Comparison of ENCODE assay signal across 8 cellular contexts in the genomic region with DNA sequence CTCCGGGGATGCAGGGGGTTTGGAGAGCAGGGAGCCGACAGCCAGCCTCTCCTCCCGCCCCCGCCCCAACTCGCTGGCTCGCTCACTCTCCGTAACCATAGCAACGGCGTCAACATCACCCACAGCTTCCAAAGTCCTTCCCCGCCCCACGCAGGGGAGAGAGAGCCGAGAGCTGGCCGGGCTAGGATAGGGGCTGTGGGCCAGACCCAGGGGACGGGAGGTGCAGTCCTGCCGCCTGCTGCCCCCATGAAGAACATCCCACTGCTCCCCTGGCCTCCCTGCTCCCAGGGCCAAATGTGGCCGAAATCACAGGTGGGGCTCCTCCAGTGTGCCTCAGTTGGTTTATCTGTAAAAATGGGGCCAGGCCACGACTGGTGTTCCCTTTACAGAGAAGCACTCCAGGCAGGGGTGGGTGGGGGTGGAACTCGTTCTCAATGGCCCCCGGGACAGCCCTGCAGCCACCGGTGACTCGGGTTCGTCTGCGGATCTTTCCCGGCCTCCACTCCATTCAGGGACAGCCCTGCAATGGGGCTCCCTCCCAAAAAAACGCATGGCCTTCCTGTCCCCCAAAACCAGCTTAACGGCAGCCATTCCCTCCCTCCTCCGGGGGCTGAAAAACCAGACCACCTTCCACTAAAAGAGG. TPM values are rescaled to one million over a fixed set of nuclear protein-coding genes. Genes with fewer than 3 reads are reported as not detected.
DNase-seq lines count a peak whose midpoint lies in the region; ATAC-seq, FAIRE-seq and TF ChIP-seq lines count a peak whose summit lies in the region.

No MANE protein-coding gene starts in this region.

- peaks cover 14% of the 10 kb centered on the region for H3K27me3 Mint-ChIP-seq in neural progenitor cell (ENCODE audit: insufficient read depth, low read depth)

- no peak overlapping the region for H3K27ac Mint-ChIP-seq in neural progenitor cell

- no peak overlapping the region for H2AFZ ChIP-seq in neural progenitor cell (replicated peaks)

- H3F3A ChIP-seq in neural progenitor cell (ENCODE audit: low read depth), result peaks cover 49% of the 10 kb centered on the region

- H3K4me3 ChIP-seq in neural progenitor cell, result peak overlapping the region; percentile 35

- peaks cover 72% of the 10 kb centered on the region for H4K20me1 ChIP-seq in neural progenitor cell (ENCODE audit: low read depth)

- peaks cover 55% of the 10 kb centered on the region for H3K27me3 ChIP-seq in neural progenitor cell

- peaks cover 63% of the 10 kb centered on the region for H3K79me2 ChIP-seq in neural progenitor cell (ENCODE audit: low read depth)

- H3K9me3 ChIP-seq in neural progenitor cell (ENCODE audit: low read depth), result no peaks in the 10 kb centered on the region

- no peaks in the 10 kb centered on the region for H3K36me3 Mint-ChIP-seq in neural progenitor cell

- no peaks in the 10 kb centered on the region for H3K9me3 Mint-ChIP-seq in neural progenitor cell

- H3K4me3 Mint-ChIP-seq in neural progenitor cell, result peak overlapping the region; percentile 75

- no peaks in the 10 kb centered on the region for H3K36me3 ChIP-seq in neural progenitor cell

- no peak for FAIRE-seq in GM19239 (lab: Jason Lieb, UNC)

- H3K4me2 ChIP-seq in neural progenitor cell, result peak overlapping the region; percentile 76

- peak; percentile 62 for DNase-seq in COLO829 (ENCODE audit: low spot score)
- peak; percentile 61 for DNase-seq in LHCN-M2 (ENCODE audit: low read depth)
- peak; percentile 46 to 56 for DNase-seq in activated CD4-positive, alpha-beta T cell treated with anti-CD3 and anti-CD28 coated beads, Interleukin-2, amount 50 U/mL, for 4 hours
- peak; percentile 89 to 91 for DNase-seq in erythroblast (lab: John Stamatoyannopoulos, UW)
- peak; percentile 86 for DNase-seq in neural progenitor cell (ENCODE audit: low spot score)
- DNase-seq in GM19238 (ENCODE audit: insufficient read length, low spot score), result no peak
- DNase-seq in GM19239 (ENCODE audit: insufficient read length, low spot score), result no peak

- no peak overlapping the region for H3K27ac ChIP-seq in neural progenitor cell

- peaks cover 63% of the 10 kb centered on the region for H3K4me1 ChIP-seq in neural progenitor cell

- TF ChIP-seq CTCF in neural progenitor cell (IDR thresholded peaks at IDR 0.05), result no peak

- H3K4me1 Mint-ChIP-seq in neural progenitor cell, result peaks cover 35% of the 10 kb centered on the region

- peak; percentile 33 for TF ChIP-seq POLR2A in erythroblast (IDR thresholded peaks at IDR 0.05; ENCODE audit: low read length)

- H3K9ac ChIP-seq in neural progenitor cell, result no peak overlapping the region

- ATAC-seq in HG03108 (IDR thresholded peaks at IDR 0.05; ENCODE audit: unreplicated experiment), result no peak

RNA-seq across cellular contexts. Expression of a gene that starts 3.1 kb away (rescaled TPM):
- total RNA-seq in LHCN-M2 (2014; rRNA removed), result 9.4 and 13.6 TPM in 2 replicates
- 19.1 TPM for polyA plus RNA-seq in LHCN-M2 (2012)
- total RNA-seq in neural progenitor cell (ENCODE audit: low replicate concordance), result 1.0 and 4.8 TPM in 2 replicates

RNA-seq across cellular contexts. Expression of a gene that starts 12.0 kb away (rescaled TPM):
- total RNA-seq in LHCN-M2 (2014; rRNA removed), result 8.7 and 9.0 TPM in 2 replicates
- polyA plus RNA-seq in LHCN-M2 (2012), result 15.1 TPM
- total RNA-seq in neural progenitor cell (ENCODE audit: low replicate concordance), result 12.8 and 38.7 TPM in 2 replicates

RNA-seq across cellular contexts. Expression of a gene that starts 25.0 kb away (rescaled TPM):
- total RNA-seq in LHCN-M2 (2014; rRNA removed) (118 and 132 TPM in 2 replicates), neural progenitor cell (ENCODE audit: low replicate concordance) (20.2 and 87.0 TPM in 2 replicates)
- 57.7 TPM for polyA plus RNA-seq in LHCN-M2 (2012)

RNA-seq across cellular contexts. Expression of a gene that starts 44.9 kb away (rescaled TPM):
- total RNA-seq in LHCN-M2 (2014; rRNA removed) (6.0 and 7.6 TPM in 2 replicates), neural progenitor cell (ENCODE audit: low replicate concordance) (2.4 and 6.5 TPM in 2 replicates)
- polyA plus RNA-seq in LHCN-M2 (2012), result 3.8 TPM

RNA-seq across cellular contexts. Expression of a gene that starts 44.9 kb away (rescaled TPM):
- total RNA-seq in LHCN-M2 (2014; rRNA removed) (105 and 147 TPM in 2 replicates), neural progenitor cell (ENCODE audit: low replicate concordance) (11.5 and 67.6 TPM in 2 replicates)
- 43.5 TPM for polyA plus RNA-seq in LHCN-M2 (2012)

Comparison
In these comparisons a context has a peak if more than half of its experiments do, and no peak if none do; other contexts are left out.
1. DNase-seq: peak in COLO829 (single experiment), LHCN-M2 (single experiment), activated CD4-positive, alpha-beta T cell treated with anti-CD3 and anti-CD28 coated beads, Interleukin-2, amount 50 U/mL, for 4 hours (2 of 2), erythroblast (2 of 2) and neural progenitor cell (single experiment); none in GM19238 (single experiment) and GM19239 (single experiment).